ENCODE assay signal across 36 cellular contexts in the genomic region with DNA sequence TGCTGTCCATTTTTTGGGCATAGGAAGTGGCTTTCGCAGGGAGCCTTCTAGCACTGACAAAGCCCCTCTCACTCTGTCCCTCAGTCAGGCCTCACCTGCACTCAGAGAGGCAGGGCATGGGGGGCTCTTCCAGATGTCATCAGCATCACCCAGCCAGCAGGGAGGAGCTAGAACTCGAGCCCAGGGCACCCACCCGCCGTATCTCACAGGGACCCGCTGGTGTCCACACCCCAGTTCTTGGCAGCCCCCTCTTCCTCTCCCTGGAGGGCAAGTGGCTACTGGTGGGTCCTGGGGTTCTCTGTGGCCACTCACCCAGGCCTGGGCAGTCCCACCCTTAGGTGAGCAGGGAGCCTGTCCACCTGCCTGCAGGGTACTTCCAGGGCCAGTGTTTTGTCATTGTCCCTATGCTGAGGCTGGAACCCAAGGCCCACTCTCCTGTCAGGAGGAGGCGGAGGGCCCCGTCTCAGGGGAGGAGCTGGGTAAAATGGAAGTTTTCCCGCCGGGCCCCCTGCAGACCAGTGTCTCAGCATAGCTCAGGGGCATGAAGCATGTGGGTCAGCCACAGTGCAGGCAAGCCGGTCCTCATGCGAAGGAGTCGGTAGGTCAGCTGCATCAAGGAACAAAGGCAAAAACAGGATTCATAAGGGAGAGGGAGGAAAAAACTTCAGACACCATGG. TPM values are rescaled to one million over a fixed set of nuclear protein-coding genes. Genes with fewer than 3 reads are reported as not detected.
"Had no signal": no experiment of that assay in that cellular context is flagged by ENCODE, and none has a peak within 500 bp of the region (broad histone marks: within the 10 kb centered on the region; RNA-seq: fewer than 3 reads in every experiment).

No MANE protein-coding gene starts in this region.

- DNase-seq: activated CD4-positive, alpha-beta T cell treated with anti-CD3 and anti-CD28 coated beads for 48 hours; activated CD4-positive, alpha-beta T cell treated with anti-CD3 and anti-CD28 coated beads, Interleukin-2, amount 50 U/mL, for 48 hours; activated CD8-positive, alpha-beta memory T cell treated with anti-CD3 and anti-CD28 coated beads, Interleukin-2, amount 50 U/mL, for 4 hours; activated effector memory CD4-positive, alpha-beta T cell treated with anti-CD3 and anti-CD28 coated beads, Interleukin-2, amount 50 U/mL, for 16 hours; activated naive CD4-positive, alpha-beta T cell treated with anti-CD3 and anti-CD28 coated beads for 36 hours; activated T-cell treated with anti-CD3 and anti-CD28 coated beads, Interleukin-2, amount 50 U/mL, for 1 hour; amygdala; central memory CD4-positive, alpha-beta T cell; dermis blood vessel endothelial cell; effector CD8-positive, alpha-beta T cell; esophagus squamous epithelium; foreskin melanocyte; stimulated activated CD4-positive, alpha-beta T cell treated with anti-CD3 and anti-CD28 coated beads, Interleukin-12 subunit alpha, Interleukin-12 subunit beta, amount 100 ng/mL, for 4 hours; stimulated activated CD4-positive, alpha-beta T cell treated with anti-CD3 and anti-CD28 coated beads, Interleukin-4, amount 100 ng/mL, for 24 hours; T-helper 9 cell; trophoblast cell; WERI-Rb-1 had no signal

- H3K36me3 Mint-ChIP-seq: natural killer cell treated with Interleukin-12 subunit alpha and Interleukin-12 subunit beta and Interleukin-15 and Interleukin-18, amount 100 ng/mL, for 72 hours had no signal

- H3K36me3 ChIP-seq: esophagus squamous epithelium, neutrophil, right lobe of liver, thoracic aorta had no signal

- ATAC-seq: activated CD4-positive, CD25-positive, alpha-beta regulatory T cell treated with anti-CD3 and anti-CD28 coated beads, Interleukin-2, amount 50 U/mL, for 24 hours; left lobe of liver; mucosa of descending colon; natural killer cell treated with Interleukin-12 subunit alpha and Interleukin-12 subunit beta and Interleukin-15 and Interleukin-18, amount 100 ng/mL, for 72 hours; right lobe of liver; stimulated activated effector memory CD8-positive, alpha-beta T cell treated with anti-CD3 and anti-CD28 coated beads, Interleukin-12 subunit alpha, Interleukin-12 subunit beta, amount 100 ng/mL, for 72 hours had no signal

- H3K4me3 ChIP-seq: esophagus squamous epithelium, mucosa of descending colon, right lobe of liver, thoracic aorta had no signal

- H3K27ac Mint-ChIP-seq: activated naive CD4-positive, alpha-beta T cell treated with anti-CD3 and anti-CD28 coated beads for 36 hours; activated T-helper 1 cell treated with anti-CD3 and anti-CD28 coated beads, Interleukin-12 subunit alpha, Interleukin-12 subunit beta, Interleukin-2, Interleukin-4 antibody, amounts not matched to agents 30 ng/mL and 10 ng/mL and 1 ng/mL, durations not matched to agents 14 hours and 24 hours and 36 hours; natural killer cell treated with Interleukin-12 subunit alpha and Interleukin-12 subunit beta and Interleukin-15 and Interleukin-18, amount 100 ng/mL, for 72 hours; stimulated activated effector memory CD8-positive, alpha-beta T cell treated with anti-CD3 and anti-CD28 coated beads, Interleukin-12 subunit alpha, Interleukin-12 subunit beta, amount 100 ng/mL, for 72 hours; stimulated activated naive CD8-positive, alpha-beta T cell treated with anti-CD3 and anti-CD28 coated beads, Interleukin-15, Interleukin-2, amounts not matched to agents 100 ng/mL and 50 ng/mL, for 24 hours had no signal

- H3K9me3 ChIP-seq: esophagus squamous epithelium, mucosa of descending colon, neutrophil, right lobe of liver, thoracic aorta had no signal

- H3K4me3 Mint-ChIP-seq: activated naive CD4-positive, alpha-beta T cell treated with anti-CD3 and anti-CD28 coated beads for 36 hours; activated T-helper 1 cell treated with anti-CD3 and anti-CD28 coated beads, Interleukin-12 subunit alpha, Interleukin-12 subunit beta, Interleukin-2, Interleukin-4 antibody, amounts not matched to agents 30 ng/mL and 10 ng/mL and 1 ng/mL, durations not matched to agents 14 hours and 24 hours and 36 hours; natural killer cell treated with Interleukin-12 subunit alpha and Interleukin-12 subunit beta and Interleukin-15 and Interleukin-18, amount 100 ng/mL, for 72 hours; stimulated activated effector memory CD8-positive, alpha-beta T cell treated with anti-CD3 and anti-CD28 coated beads, Interleukin-12 subunit alpha, Interleukin-12 subunit beta, amount 100 ng/mL, for 72 hours; stimulated activated naive CD8-positive, alpha-beta T cell treated with anti-CD3 and anti-CD28 coated beads, Interleukin-15, Interleukin-2, amounts not matched to agents 100 ng/mL and 50 ng/mL, for 24 hours had no signal

- H3K27me3 ChIP-seq: right lobe of liver had no signal

- H3K27ac ChIP-seq: epithelial cell of prostate, esophagus squamous epithelium, neutrophil, right lobe of liver, thoracic aorta, WERI-Rb-1 had no signal

RNA-seq across cellular contexts. Expression of a gene that starts 21.8 kb away (rescaled TPM):
- total RNA-seq: activated naive CD4-positive, alpha-beta T cell treated with anti-CD3 and anti-CD28 coated beads for 36 hours; osteocyte had no signal

RNA-seq across cellular contexts. Expression of a gene that starts 47.2 kb away (rescaled TPM):
- total RNA-seq: activated CD8-positive, alpha-beta memory T cell treated with anti-CD3 and anti-CD28 coated beads for 36 hours; activated naive CD4-positive, alpha-beta T cell treated with anti-CD3 and anti-CD28 coated beads for 36 hours; activated T-helper 1 cell treated with anti-CD3 and anti-CD28 coated beads, Interleukin-12 subunit alpha, Interleukin-12 subunit beta, Interleukin-2, Interleukin-4 antibody, amounts not matched to agents 30 ng/mL and 10 ng/mL and 1 ng/mL, durations not matched to agents 14 hours and 24 hours and 36 hours; dermis blood vessel endothelial cell; lung microvascular endothelial cell; mesenteric fat pad; myocyte; natural killer cell treated with Interleukin-12 subunit alpha and Interleukin-12 subunit beta and Interleukin-15 and Interleukin-18, amount 100 ng/mL, for 72 hours; osteocyte; subcutaneous adipose tissue; T-helper 1 cell treated with Interleukin-12 subunit alpha and Interleukin-12 subunit beta and Interleukin-4 antibody, amounts not matched to agents 30 ng/mL and 1 ng/mL, for 36 hours; thoracic aorta had no signal
- polyA plus RNA-seq: keratinocyte had no signal
